ENCODE assay signal across 18 cellular contexts in the genomic region with DNA sequence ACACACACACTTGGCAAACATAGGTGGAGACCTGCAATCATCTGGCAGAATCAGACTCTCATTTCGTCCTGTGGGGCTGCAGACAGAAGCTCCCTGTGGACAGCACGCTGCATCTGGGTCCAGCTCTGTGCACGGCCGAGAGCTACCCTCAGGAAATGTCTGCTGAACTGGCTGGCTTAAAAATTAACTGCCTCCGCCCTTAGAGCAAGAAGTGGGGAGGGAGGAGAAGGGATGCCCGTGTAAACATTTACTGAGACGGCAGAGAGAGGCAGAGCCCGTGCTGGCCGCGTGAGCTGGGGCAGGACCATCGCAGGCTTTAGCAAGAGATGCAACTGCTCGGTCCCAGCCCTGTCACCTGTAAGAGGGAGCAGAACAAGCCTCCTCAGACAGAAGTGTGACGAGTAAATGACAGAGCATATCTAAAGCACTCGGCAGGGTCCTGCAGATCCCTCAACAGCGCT.
A peak's percentile ranks its signal among the peaks of the same experiment; 100 is the strongest.
DNase-seq lines count a peak whose midpoint lies in the region; ATAC-seq, FAIRE-seq and TF ChIP-seq lines count a peak whose summit lies in the region.
"Had no signal": no experiment of that assay in that cellular context is flagged by ENCODE, and none has a peak within 500 bp of the region (broad histone marks: within the 10 kb centered on the region; RNA-seq: fewer than 3 reads in every experiment).

No MANE protein-coding gene starts in this region.

- ATAC-seq in WTC11 = no peak
- ATAC-seq in GM18867 (IDR thresholded peaks at IDR 0.05; ENCODE audit: unreplicated experiment) = no peak
- ATAC-seq in GM21576 (IDR thresholded peaks at IDR 0.05; ENCODE audit: unreplicated experiment) = no peak
- ATAC-seq: activated naive CD8-positive, alpha-beta T cell treated with anti-CD3 and anti-CD28 coated beads, Interleukin-2, amount 50 U/mL, for 24 hours; activated T-cell treated with anti-CD3 and anti-CD28 coated beads, Interleukin-2, amount 50 U/mL, for 4 hours; natural killer cell had no signal

- TF ChIP-seq CTCF in WTC11 (IDR thresholded peaks at IDR 0.05) (no peak), liver (IDR thresholded peaks at IDR 0.05; ENCODE audit: low read depth, low read length, missing input control) (no peak)

- 22% methylated on average over 15 of the region's 15 CpGs for WGBS in liver
- WGBS in small intestine, 3 donors = 11 to 45% (median 27%) methylated on average over 15 of the region's 15 CpGs

- H3K9ac ChIP-seq in liver (ENCODE audit: low read depth in 1 of 2, low read length in 2 of 2) = peak overlapping the region in 1 of 2 donors; percentile 41

- H3K27me3 Mint-ChIP-seq in WTC11 (ENCODE audit: low read depth) = no peaks in the 10 kb centered on the region
- H3K27me3 Mint-ChIP-seq: activated naive CD8-positive, alpha-beta T cell treated with anti-CD3 and anti-CD28 coated beads, Interleukin-2, amount 50 U/mL, for 24 hours; stimulated activated naive CD8-positive, alpha-beta T cell treated with anti-CD3 and anti-CD28 coated beads, Interleukin-15, Interleukin-2, amounts not matched to agents 100 ng/mL and 50 ng/mL, for 24 hours had no signal

- H3K4me3 Mint-ChIP-seq in WTC11 = no peak overlapping the region
- H3K4me3 Mint-ChIP-seq: activated CD4-positive, alpha-beta T cell treated with anti-CD3 and anti-CD28 coated beads, Interleukin-2, amount 10 ng/mL, durations not matched to agents 7 days and 5 days; activated naive CD8-positive, alpha-beta T cell treated with anti-CD3 and anti-CD28 coated beads, Interleukin-2, amount 50 U/mL, for 24 hours; activated T-cell treated with anti-CD3 and anti-CD28 coated beads, Interleukin-2, amount 50 U/mL, for 4 hours; H9; natural killer cell; stimulated activated naive CD8-positive, alpha-beta T cell treated with anti-CD3 and anti-CD28 coated beads, Interleukin-15, Interleukin-2, amounts not matched to agents 100 ng/mL and 50 ng/mL, for 24 hours had no signal

- H3K4me3 ChIP-seq in liver (ENCODE audit: low read depth in 1 of 3, low read length in 3 of 3) (peak overlapping the region in 1 of 3 donors; percentile 40), small intestine (ENCODE audit: low read depth in 1 of 2, low read length in 2 of 2) (no peak overlapping the region)

- peak; percentile 60 to 73 for TF ChIP-seq RAD21 in liver (IDR thresholded peaks at IDR 0.05)

- H3K27ac ChIP-seq in liver (ENCODE audit: low read depth in 1 of 2, low read length in 2 of 2) (peak overlapping the region; percentile 87 to 94), small intestine (ENCODE audit: low read depth in 1 of 2, low read length in 1 of 2) (peak overlapping the region; percentile 2 to 12)

- peaks cover 49% of the 10 kb centered on the region for H3K4me1 Mint-ChIP-seq in WTC11
- H3K4me1 Mint-ChIP-seq: activated CD4-positive, alpha-beta T cell treated with anti-CD3 and anti-CD28 coated beads, Interleukin-2, amount 10 ng/mL, durations not matched to agents 7 days and 5 days had no signal

- DNase-seq in DMS53 (lab: John Stamatoyannopoulos, UW) (peak; percentile 84), WTC11 (ENCODE audit: low spot score) (no peak), small intestine (peak; percentile 79), cerebellar cortex (ENCODE audit: low spot score) (no peak)
- DNase-seq in stimulated activated naive CD4-positive, alpha-beta T cell treated with Interleukin-2 at 50 U/mL for 16 hours (lab: John Stamatoyannopoulos, UW) = no peak
- DNase-seq: activated CD4-positive, alpha-beta T cell treated with anti-CD3 and anti-CD28 coated beads, Interleukin-2, amount 10 ng/mL, durations not matched to agents 7 days and 5 days; activated naive CD8-positive, alpha-beta T cell treated with anti-CD3 and anti-CD28 coated beads, Interleukin-2, amount 50 U/mL, for 24 hours; activated T-cell treated with anti-CD3 and anti-CD28 coated beads, Interleukin-2, amount 50 U/mL, for 4 hours; DMS79 treated with DMSO at 0.1 percent for 48 hours; erythroblast; H9; natural killer cell; NCI-H1694 treated with DMSO at 0.1 percent for 48 hours; NCI-H524 treated with DMSO at 0.1 percent for 48 hours had no signal

- H3K27me3 ChIP-seq in liver (ENCODE audit: control insufficient read depth in 4 of 4, insufficient read depth in 4 of 4, low read length in 3 of 4) = no peaks in the 10 kb centered on the region
- H3K27me3 ChIP-seq in small intestine (ENCODE audit: control insufficient read depth in 2 of 2, insufficient read depth in 2 of 2, low read length in 2 of 2) = no peaks in the 10 kb centered on the region

- POLR2A ChIA-PET in WTC11 (lab: Charles Lee) = no interaction called here

- H3K9me3 ChIP-seq in liver (ENCODE audit: control insufficient read depth in 4 of 4, low read length in 3 of 4) (no peaks in the 10 kb centered on the region), small intestine (ENCODE audit: control insufficient read depth, low read depth) (no peaks in the 10 kb centered on the region)

- H3K4me1 ChIP-seq in liver (ENCODE audit: control insufficient read depth in 4 of 4, insufficient read depth in 4 of 4, low read length in 3 of 4) = peaks cover 23 to 52% (median 46%) of the 10 kb centered on the region in 4 donors
- peaks cover 7 to 20% of the 10 kb centered on the region in 2 donors for H3K4me1 ChIP-seq in small intestine (ENCODE audit: control insufficient read depth in 2 of 2, insufficient read depth in 1 of 2, low read depth in 1 of 2, low read length in 1 of 2)

- FAIRE-seq in small intestine (lab: Jason Lieb, UNC) = no peak

- no peaks in the 10 kb centered on the region for H3K9me3 Mint-ChIP-seq in WTC11
- H3K9me3 Mint-ChIP-seq: activated CD4-positive, alpha-beta T cell treated with anti-CD3 and anti-CD28 coated beads, Interleukin-2, amount 10 ng/mL, durations not matched to agents 7 days and 5 days; activated naive CD8-positive, alpha-beta T cell treated with anti-CD3 and anti-CD28 coated beads, Interleukin-2, amount 50 U/mL, for 24 hours; activated T-cell treated with anti-CD3 and anti-CD28 coated beads, Interleukin-2, amount 50 U/mL, for 4 hours; H9; natural killer cell; stimulated activated naive CD8-positive, alpha-beta T cell treated with anti-CD3 and anti-CD28 coated beads, Interleukin-15, Interleukin-2, amounts not matched to agents 100 ng/mL and 50 ng/mL, for 24 hours had no signal

- CTCF ChIA-PET in WTC11 (lab: Charles Lee) = interaction anchor here (0.8 kb wide), 1 partner anchor 16 kb away, joined by 4 read pairs; no protein-coding TSS in a partner anchor

- H3K27ac Mint-ChIP-seq in WTC11 = no peak overlapping the region; the same call in 1 of the 2 replicates
- H3K27ac Mint-ChIP-seq: activated CD4-positive, alpha-beta T cell treated with anti-CD3 and anti-CD28 coated beads, Interleukin-2, amount 10 ng/mL, durations not matched to agents 7 days and 5 days; activated naive CD8-positive, alpha-beta T cell treated with anti-CD3 and anti-CD28 coated beads, Interleukin-2, amount 50 U/mL, for 24 hours; H9; natural killer cell; stimulated activated naive CD8-positive, alpha-beta T cell treated with anti-CD3 and anti-CD28 coated beads, Interleukin-15, Interleukin-2, amounts not matched to agents 100 ng/mL and 50 ng/mL, for 24 hours had no signal

- no peaks in the 10 kb centered on the region for H3K36me3 Mint-ChIP-seq in WTC11
- H3K36me3 Mint-ChIP-seq: natural killer cell had no signal

- peaks cover 0 to 2% (median under 1%) of the 10 kb centered on the region in 4 donors for H3K36me3 ChIP-seq in liver (ENCODE audit: control insufficient read depth in 4 of 4, insufficient read depth in 3 of 4, low read depth in 1 of 4, low read length in 3 of 4)
- H3K36me3 ChIP-seq in small intestine (ENCODE audit: control insufficient read depth in 2 of 2, insufficient read depth in 2 of 2, low read length in 2 of 2) = peaks cover 0 to under 1% of the 10 kb centered on the region in 2 donors

TF ChIP-seq in WTC11, 78 proteins besides CTCF, POLR2A, EP300 and RAD21 (continues in another document):
- TF ChIP-seq SMAD4 (CRISPR knock-in tag; IDR thresholded peaks at IDR 0.05) = no peak
- TF ChIP-seq, protein P1, sequence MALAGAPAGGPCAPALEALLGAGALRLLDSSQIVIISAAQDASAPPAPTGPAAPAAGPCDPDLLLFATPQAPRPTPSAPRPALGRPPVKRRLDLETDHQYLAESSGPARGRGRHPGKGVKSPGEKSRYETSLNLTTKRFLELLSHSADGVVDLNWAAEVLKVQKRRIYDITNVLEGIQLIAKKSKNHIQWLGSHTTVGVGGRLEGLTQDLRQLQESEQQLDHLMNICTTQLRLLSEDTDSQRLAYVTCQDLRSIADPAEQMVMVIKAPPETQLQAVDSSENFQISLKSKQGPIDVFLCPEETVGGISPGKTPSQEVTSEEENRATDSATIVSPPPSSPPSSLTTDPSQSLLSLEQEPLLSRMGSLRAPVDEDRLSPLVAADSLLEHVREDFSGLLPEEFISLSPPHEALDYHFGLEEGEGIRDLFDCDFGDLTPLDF (CRISPR knock-in tag; IDR thresholded peaks at IDR 0.05) = no peak
- no peak for TF ChIP-seq ZNF121 (CRISPR knock-in tag; IDR thresholded peaks at IDR 0.05)

TF ChIP-seq in liver, 16 proteins besides CTCF, POLR2A, EP300 and RAD21 (continues in another document):
- TF ChIP-seq GABPA (IDR thresholded peaks at IDR 0.05 in 1 of 2, conservative IDR thresholded peaks at IDR 0.05 in 1 of 2) = no peak
- TF ChIP-seq, protein P2, sequence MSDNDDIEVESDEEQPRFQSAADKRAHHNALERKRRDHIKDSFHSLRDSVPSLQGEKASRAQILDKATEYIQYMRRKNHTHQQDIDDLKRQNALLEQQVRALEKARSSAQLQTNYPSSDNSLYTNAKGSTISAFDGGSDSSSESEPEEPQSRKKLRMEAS (IDR thresholded peaks at IDR 0.05) = peak; percentile 85
- TF ChIP-seq SP1 (IDR thresholded peaks at IDR 0.05) = peak; percentile 69
- peak; percentile 80 to 86 for TF ChIP-seq HNF4A (conservative IDR thresholded peaks at IDR 0.05)
- TF ChIP-seq HNF4G (IDR thresholded peaks at IDR 0.05) = peak; percentile 35
- TF ChIP-seq NR2F2 (IDR thresholded peaks at IDR 0.05) = no peak
- TF ChIP-seq YY1 (IDR thresholded peaks at IDR 0.05) = peak; percentile 78
- TF ChIP-seq JUND (IDR thresholded peaks at IDR 0.05) = peak in 1 of 2 donors; percentile 86
- TF ChIP-seq FOXA2 (IDR thresholded peaks at IDR 0.05) = peak; percentile 88
- TF ChIP-seq, protein P3, sequence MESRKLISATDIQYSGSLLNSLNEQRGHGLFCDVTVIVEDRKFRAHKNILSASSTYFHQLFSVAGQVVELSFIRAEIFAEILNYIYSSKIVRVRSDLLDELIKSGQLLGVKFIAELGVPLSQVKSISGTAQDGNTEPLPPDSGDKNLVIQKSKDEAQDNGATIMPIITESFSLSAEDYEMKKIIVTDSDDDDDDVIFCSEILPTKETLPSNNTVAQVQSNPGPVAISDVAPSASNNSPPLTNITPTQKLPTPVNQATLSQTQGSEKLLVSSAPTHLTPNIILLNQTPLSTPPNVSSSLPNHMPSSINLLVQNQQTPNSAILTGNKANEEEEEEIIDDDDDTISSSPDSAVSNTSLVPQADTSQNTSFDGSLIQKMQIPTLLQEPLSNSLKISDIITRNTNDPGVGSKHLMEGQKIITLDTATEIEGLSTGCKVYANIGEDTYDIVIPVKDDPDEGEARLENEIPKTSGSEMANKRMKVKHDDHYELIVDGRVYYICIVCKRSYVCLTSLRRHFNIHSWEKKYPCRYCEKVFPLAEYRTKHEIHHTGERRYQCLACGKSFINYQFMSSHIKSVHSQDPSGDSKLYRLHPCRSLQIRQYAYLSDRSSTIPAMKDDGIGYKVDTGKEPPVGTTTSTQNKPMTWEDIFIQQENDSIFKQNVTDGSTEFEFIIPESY (IDR thresholded peaks at IDR 0.05) = peak; percentile 60

Comparison
In these comparisons a context has a peak if more than half of its experiments do, and no peak if none do; other contexts are left out.
1. DNase-seq: peak in DMS53 (single experiment) and small intestine (single experiment); none in WTC11 (single experiment), stimulated activated naive CD4-positive, alpha-beta T cell treated with Interleukin-2 at 50 U/mL for 16 hours (single experiment) and cerebellar cortex (single experiment).